15 cellular contexts compared by ENCODE assay signal in genomic region chr5:115735108-115735998, GRCh38.
DNase-seq lines count a peak whose midpoint lies in the region; ATAC-seq and FAIRE-seq lines count a peak whose summit lies in the region.
"Had no signal": no experiment of that assay in that cellular context is flagged by ENCODE, and none has a peak within 500 bp of the region (broad histone marks: within the 10 kb centered on the region; RNA-seq: fewer than 3 reads in every experiment).

No MANE protein-coding gene starts in this region.

- H3K36me3 ChIP-seq in HUES64 (ENCODE audit: insufficient read depth, low read length) = no peaks in the 10 kb centered on the region
- H3K36me3 ChIP-seq: pancreas, suprapubic skin had no signal

- H3K4me1 Mint-ChIP-seq in activated T-helper 2 cell treated with anti-CD3 and anti-CD28 coated beads, Interferon-gamma antibody, Interleukin-2, Interleukin-4, amounts not matched to agents 10 μg/mL and 5 μg/mL and 100 μg/mL, durations not matched to agents 14 hours and 24 hours and 36 hours (ENCODE audit: low read depth) = no peaks in the 10 kb centered on the region

- peak overlapping the region; percentile 70; the same call in 1 of the 2 replicates for H3K27ac ChIP-seq in HUES64 (ENCODE audit: low read depth, low read length)
- H3K27ac ChIP-seq in angular gyrus (ENCODE audit: low read depth, low read length) = peak overlapping the region; percentile 67
- H3K27ac ChIP-seq: GM23248, pancreas, PC-9, suprapubic skin had no signal

- H3K9me3 ChIP-seq in HUES64 (ENCODE audit: insufficient read depth, low read depth, low read length) = no peaks in the 10 kb centered on the region
- H3K9me3 ChIP-seq: pancreas, suprapubic skin had no signal

- peak; percentile 62 for ATAC-seq in left lobe of liver

- no peak overlapping the region for H3K4me3 ChIP-seq in HUES64 (ENCODE audit: low read length)
- H3K4me3 ChIP-seq: GM23248, pancreas, PC-9, suprapubic skin had no signal

- H3K27me3 Mint-ChIP-seq in activated T-helper 2 cell treated with anti-CD3 and anti-CD28 coated beads, Interferon-gamma antibody, Interleukin-2, Interleukin-4, amounts not matched to agents 10 μg/mL and 5 μg/mL and 100 μg/mL, durations not matched to agents 14 hours and 24 hours and 36 hours (ENCODE audit: low read depth) = peaks cover 23% of the 10 kb centered on the region

- intact Hi-C loops in activated T-helper 2 cell treated with anti-CD3 and anti-CD28 coated beads, Interferon-gamma antibody, Interleukin-2, Interleukin-4, amounts not matched to agents 10 μg/mL and 5 μg/mL and 100 μg/mL, durations not matched to agents 14 hours and 24 hours and 36 hours (cut with micrococcal nuclease) = no loop called here

- H3K27me3 ChIP-seq in HUES64 (ENCODE audit: insufficient read depth, low read length) = no peaks in the 10 kb centered on the region
- H3K27me3 ChIP-seq: pancreas, suprapubic skin had no signal

- no peaks in the 10 kb centered on the region for H3K36me3 Mint-ChIP-seq in activated T-helper 2 cell treated with anti-CD3 and anti-CD28 coated beads, Interferon-gamma antibody, Interleukin-2, Interleukin-4, amounts not matched to agents 10 μg/mL and 5 μg/mL and 100 μg/mL, durations not matched to agents 14 hours and 24 hours and 36 hours (ENCODE audit: low read depth)
- H3K36me3 Mint-ChIP-seq: IgD-negative memory B cell had no signal

- H3K4me3 Mint-ChIP-seq in activated T-helper 2 cell treated with anti-CD3 and anti-CD28 coated beads, Interferon-gamma antibody, Interleukin-2, Interleukin-4, amounts not matched to agents 10 μg/mL and 5 μg/mL and 100 μg/mL, durations not matched to agents 14 hours and 24 hours and 36 hours (ENCODE audit: low read depth) = no peak overlapping the region

- peak; percentile 65 for DNase-seq in Ammon's horn (ENCODE audit: low spot score)
- peak; percentile 51 for DNase-seq in left lobe of liver (ENCODE audit: low spot score)
- DNase-seq in RCC 7860 (ENCODE audit: low spot score) = no peak
- DNase-seq in activated T-helper 2 cell treated with anti-CD3 and anti-CD28 coated beads, Interferon-gamma antibody, Interleukin-2, Interleukin-4, amounts not matched to agents 10 μg/mL and 5 μg/mL and 100 μg/mL, durations not matched to agents 14 hours and 24 hours and 36 hours (ENCODE audit: low spot score) = no peak
- no peak for DNase-seq in NCI-H510A treated with DMSO at 0.1 percent for 48 hours (lab: John Stamatoyannopoulos, UW)
- no peak for DNase-seq in 8988T
- DNase-seq: activated T-cell treated with anti-CD3 and anti-CD28 coated beads, Interleukin-2, amount 50 U/mL, for 1 hour; DMS153; GM23248; pancreas; PC-9 had no signal

- peaks cover 52% of the 10 kb centered on the region for H3K4me1 ChIP-seq in HUES64 (ENCODE audit: insufficient read depth, low read length)
- H3K4me1 ChIP-seq: suprapubic skin had no signal

- no peaks in the 10 kb centered on the region for H3K9me3 Mint-ChIP-seq in activated T-helper 2 cell treated with anti-CD3 and anti-CD28 coated beads, Interferon-gamma antibody, Interleukin-2, Interleukin-4, amounts not matched to agents 10 μg/mL and 5 μg/mL and 100 μg/mL, durations not matched to agents 14 hours and 24 hours and 36 hours

- H3K27ac Mint-ChIP-seq in activated T-helper 2 cell treated with anti-CD3 and anti-CD28 coated beads, Interferon-gamma antibody, Interleukin-2, Interleukin-4, amounts not matched to agents 10 μg/mL and 5 μg/mL and 100 μg/mL, durations not matched to agents 14 hours and 24 hours and 36 hours = no peak overlapping the region
- H3K27ac Mint-ChIP-seq: IgD-negative memory B cell had no signal

- WGBS in HUES64 = 70% methylated on average over 7 of the region's 7 CpGs

- FAIRE-seq in RCC 7860 (lab: Jason Lieb, UNC) = no peak
- FAIRE-seq: pancreas had no signal

- no peak overlapping the region for H3K9ac ChIP-seq in HUES64 (ENCODE audit: low read depth, low read length)
- H3K9ac ChIP-seq: GM23248 had no signal

Comparison
In these comparisons a context has a peak if more than half of its experiments do, and no peak if none do; other contexts are left out.
1. DNase-seq: peak in Ammon's horn (single experiment) and left lobe of liver (single experiment); none in RCC 7860 (single experiment), activated T-helper 2 cell treated with anti-CD3 and anti-CD28 coated beads, Interferon-gamma antibody, Interleukin-2, Interleukin-4, amounts not matched to agents 10 μg/mL and 5 μg/mL and 100 μg/mL, durations not matched to agents 14 hours and 24 hours and 36 hours (single experiment), NCI-H510A treated with DMSO at 0.1 percent for 48 hours (single experiment) and 8988T (single experiment).